ENCODE assay signal across 7 cellular contexts in genomic region chr12:93570552-93571359, GRCh38. TPM values are rescaled to one million over a fixed set of nuclear protein-coding genes. Genes with fewer than 3 reads are reported as not detected.
DNase-seq lines count a peak whose midpoint lies in the region; ATAC-seq and TF ChIP-seq lines count a peak whose summit lies in the region.

No MANE protein-coding gene starts in this region.

- ATAC-seq in GM18502 (IDR thresholded peaks at IDR 0.05; ENCODE audit: poor library complexity, unreplicated experiment) (peak; percentile 56), HG02840 (IDR thresholded peaks at IDR 0.05; ENCODE audit: low FRiP score, unreplicated experiment) (peak; percentile 48), gastrocnemius medialis (peak; percentile 73 to 74)

- no peak for TF ChIP-seq CTCF in brain (conservative IDR thresholded peaks at IDR 0.05)
- TF ChIP-seq CTCF in gastrocnemius medialis (IDR thresholded peaks at IDR 0.05 in 4 of 5, conservative IDR thresholded peaks at IDR 0.05 in 1 of 5): peak in 3 of 5 experiments; percentile 1 to 33 (median 21)

- TF ChIP-seq POLR2A in gastrocnemius medialis (IDR thresholded peaks at IDR 0.05): peak; percentile 44 to 82

- peak; percentile 72 for DNase-seq in NCI-H1694 (lab: John Stamatoyannopoulos, UW)
- DNase-seq in UCSD-AML1 (lab: John Stamatoyannopoulos, UW; ENCODE audit: unreplicated experiment): peak; percentile 97
- DNase-seq in gastrocnemius medialis: peak; percentile 83 to 87

- H3K4me1 ChIP-seq in gastrocnemius medialis: peaks cover 5 to 28% of the 10 kb centered on the region in 2 donors

- H3K9me3 Mint-ChIP-seq in brain: peaks cover 0 to 3% (median 0%) of the 10 kb centered on the region in 5 experiments

- H3K36me3 Mint-ChIP-seq in brain: peaks cover 27% of the 10 kb centered on the region

- no peaks in the 10 kb centered on the region for H3K9me3 ChIP-seq in gastrocnemius medialis

- peak overlapping the region; percentile 76 to 89 (median 83) for H3K27ac ChIP-seq in gastrocnemius medialis

- intact Hi-C loops in gastrocnemius medialis (cut with DNase I; ENCODE audit: low total_unique reads): loop anchor here (1.0 to 10.0 kb wide), 6 partner anchors 20 to 504 kb away; partner anchors contain the start of gene CRADD

- H3K4me3 ChIP-seq in iPS-11a (ENCODE audit: low read depth, low read length) (peak overlapping the region; percentile 81), gastrocnemius medialis (peak overlapping the region; percentile 77 to 96 (median 85))

- peaks cover 19% of the 10 kb centered on the region for H3K27me3 Mint-ChIP-seq in brain

- in situ Hi-C loops in gastrocnemius medialis (cut with MboI; ENCODE audit: low sequenced_read_pairs in 4 of 4): loop anchor here in 3 of 4 donors (10.0 to 25.0 kb wide), 3 partner anchors 104 to 417 kb away; partner anchors contain the start of gene CRADD (in 2 of the 3)

- H3K36me3 ChIP-seq in gastrocnemius medialis: no peaks in the 10 kb centered on the region

- peak overlapping the region; percentile 93 to 98 (median 93) for H3K4me3 Mint-ChIP-seq in brain

- peaks cover 11 to 28% (median 18%) of the 10 kb centered on the region in 3 donors for H3K27me3 ChIP-seq in gastrocnemius medialis

- peak overlapping the region in 4 of 5 experiments; percentile 90 to 95 (median 94) for H3K27ac Mint-ChIP-seq in brain

- peaks cover 29% of the 10 kb centered on the region for H3K4me1 Mint-ChIP-seq in brain

RNA-seq across cellular contexts. Expression of gene SOCS2, which starts 1.7 kb away (rescaled TPM):
- 2.7 TPM for polyA plus RNA-seq in brain (ENCODE audit: insufficient read depth, low read depth, low replicate concordance)
- 10 to 100 TPM in 1 of 4 donors, 1 to 10 TPM in 3; 4.3 to 14.9 (median 5.3) TPM for total RNA-seq in gastrocnemius medialis

Comparison
In these comparisons a context has a peak if more than half of its experiments do, and no peak if none do; other contexts are left out.
1. Peak in every context shown above with its lines: DNase-seq, ATAC-seq, H3K4me3 ChIP-seq and H3K27ac ChIP-seq.
2. CTCF ChIP-seq: peak in gastrocnemius medialis (3 of 5); none in brain (0 of 2).